Comparison of ENCODE assay signal across 3 cellular contexts in the genomic region with DNA sequence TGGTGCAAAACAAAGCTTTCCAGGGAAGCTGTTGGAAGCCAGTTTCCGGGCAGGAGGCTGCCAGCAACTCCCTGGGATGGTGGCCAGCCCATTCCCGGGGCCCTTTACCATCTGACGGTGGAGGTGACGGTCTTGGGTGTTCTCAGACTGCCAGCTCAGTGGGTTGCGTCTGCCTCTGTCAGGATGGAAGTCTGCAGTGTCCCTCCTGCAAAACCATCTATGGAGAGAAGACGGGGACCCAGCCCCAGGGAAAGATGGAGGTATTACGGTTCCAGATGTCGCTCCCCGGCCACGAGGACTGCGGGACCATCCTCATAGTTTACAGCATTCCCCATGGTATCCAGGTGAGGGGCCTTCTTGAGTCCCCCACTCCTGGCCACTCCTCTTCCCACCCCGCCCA. TPM values are rescaled to one million over a fixed set of nuclear protein-coding genes. Genes with fewer than 3 reads are reported as not detected.
"Had no signal": no experiment of that assay in that cellular context is flagged by ENCODE, and none has a peak within 500 bp of the region (broad histone marks: within the 10 kb centered on the region; RNA-seq: fewer than 3 reads in every experiment).

No MANE protein-coding gene starts in this region.

RNA-seq across cellular contexts. Expression of a gene that starts 7.1 kb away (rescaled TPM):
- total RNA-seq: SK-MEL-5 had no signal

RNA-seq across cellular contexts. Expression of a gene that starts 39.9 kb away (rescaled TPM):
- total RNA-seq: PC-3, Right ventricle myocardium inferior, SK-MEL-5 had no signal
